ENCODE assay signal across 3 cellular contexts in genomic region chr16:12853972-12854371, GRCh38.
TF ChIP-seq lines count a peak whose summit lies in the region.

No MANE protein-coding gene starts in this region.

TF ChIP-seq in HepG2, 621 proteins besides CTCF, POLR2A, EP300 and RAD21:
- TF ChIP-seq MAFK (conservative IDR thresholded peaks at IDR 0.05 in 1 of 2, IDR thresholded peaks at IDR 0.05 in 1 of 2; ENCODE audit: low read length in 2 of 2) (peak; percentile 97 to 99), ZNF317 (CRISPR knock-in tag; IDR thresholded peaks at IDR 0.05) (no peak), RFX5 (IDR thresholded peaks at IDR 0.05; ENCODE audit: low read depth, low read length) (peak; percentile 18; the same call in 1 of the 2 replicates), MAFF (IDR thresholded peaks at IDR 0.05; ENCODE audit: low read depth, low read length) (peak; percentile 98)

TF ChIP-seq in IMR-90, 13 proteins besides CTCF, POLR2A, EP300 and RAD21:
- TF ChIP-seq MAFK (IDR thresholded peaks at IDR 0.05; ENCODE audit: low read depth, low read length), result peak; percentile 88
- TF ChIP-seq SMC3 (IDR thresholded peaks at IDR 0.05; ENCODE audit: low read depth, low read length), result no peak
- TF ChIP-seq FOS (IDR thresholded peaks at IDR 0.05; ENCODE audit: low read depth, low read length), result no peak
- TF ChIP-seq NFE2L2 (IDR thresholded peaks at IDR 0.05; ENCODE audit: low read depth, low read length), result no peak
- TF ChIP-seq, protein P1, sequence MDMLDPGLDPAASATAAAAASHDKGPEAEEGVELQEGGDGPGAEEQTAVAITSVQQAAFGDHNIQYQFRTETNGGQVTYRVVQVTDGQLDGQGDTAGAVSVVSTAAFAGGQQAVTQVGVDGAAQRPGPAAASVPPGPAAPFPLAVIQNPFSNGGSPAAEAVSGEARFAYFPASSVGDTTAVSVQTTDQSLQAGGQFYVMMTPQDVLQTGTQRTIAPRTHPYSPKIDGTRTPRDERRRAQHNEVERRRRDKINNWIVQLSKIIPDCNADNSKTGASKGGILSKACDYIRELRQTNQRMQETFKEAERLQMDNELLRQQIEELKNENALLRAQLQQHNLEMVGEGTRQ (IDR thresholded peaks at IDR 0.05; ENCODE audit: low read depth, low read length), result no peak

TF ChIP-seq in H1, 55 proteins besides CTCF, POLR2A, EP300 and RAD21:
- TF ChIP-seq MAFK (IDR thresholded peaks at IDR 0.05; ENCODE audit: low read depth, low read length) (peak; percentile 32; the same call in 1 of the 2 replicates), KDM1A (IDR thresholded peaks at IDR 0.05; ENCODE audit: borderline replicate concordance, low read length) (no peak)
